ENCODE assay signal across 29 cellular contexts in the genomic region with DNA sequence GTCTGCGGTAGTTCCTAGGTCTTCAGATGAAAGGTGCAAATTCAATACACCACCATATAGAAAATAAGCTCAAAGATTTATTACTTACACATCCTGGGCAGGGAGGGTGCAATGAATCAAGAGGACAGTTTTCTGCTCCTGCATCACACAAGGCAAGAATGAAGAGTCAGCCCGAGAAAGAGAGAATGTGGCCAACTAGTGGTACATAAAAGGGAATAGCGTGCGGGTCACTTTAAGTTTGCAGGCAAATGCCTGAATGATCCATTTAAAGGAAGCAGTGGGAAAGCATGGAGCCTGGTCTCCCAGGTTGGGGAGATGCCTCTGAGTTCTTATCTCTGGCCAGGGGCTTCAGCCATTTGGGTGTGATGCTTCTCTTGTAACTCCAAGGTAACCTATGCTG.
"Had no signal": no experiment of that assay in that cellular context is flagged by ENCODE, and none has a peak within 500 bp of the region (broad histone marks: within the 10 kb centered on the region; RNA-seq: fewer than 3 reads in every experiment).

No MANE protein-coding gene starts in this region.

- H3K27me3 ChIP-seq: colonic mucosa, esophagus muscularis mucosa, foreskin keratinocyte, gastroesophageal sphincter, heart right ventricle, ovary, sigmoid colon, stomach, thyroid gland, vagina had no signal

- ATAC-seq: foreskin keratinocyte; gastroesophageal sphincter; left colon; mucosa of descending colon; natural killer cell treated with Interleukin-12 subunit alpha and Interleukin-12 subunit beta and Interleukin-15 and Interleukin-18, amount 100 ng/mL, for 72 hours; psoas muscle; right cardiac atrium; stimulated activated effector memory CD8-positive, alpha-beta T cell treated with anti-CD3 and anti-CD28 coated beads, Interleukin-12 subunit alpha, Interleukin-12 subunit beta, amount 100 ng/mL, for 72 hours had no signal

- H3K4me3 ChIP-seq: colonic mucosa, esophagus muscularis mucosa, gastroesophageal sphincter, heart right ventricle, lung, mucosa of descending colon, ovary, psoas muscle, sigmoid colon, stomach, thyroid gland, vagina had no signal

- H3K27me3 Mint-ChIP-seq: dendritic cell treated with granulocyte-macrophage colony-stimulating factor and Interleukin-4, amounts not matched to agents 40 ng/mL and 50 ng/mL, for 4 days; natural killer cell treated with Interleukin-12 subunit alpha and Interleukin-12 subunit beta and Interleukin-15 and Interleukin-18, amount 100 ng/mL, for 72 hours had no signal

- H3K9me3 Mint-ChIP-seq: dendritic cell treated with granulocyte-macrophage colony-stimulating factor and Interleukin-4, amounts not matched to agents 40 ng/mL and 50 ng/mL, for 4 days had no signal

- DNase-seq: colonic mucosa; effector CD8-positive, alpha-beta T cell; foreskin keratinocyte; heart right ventricle; hippocampal formation; left colon; mucosa of descending colon; naive B cell; occipital lobe; ovary; posterior cingulate gyrus; psoas muscle; right cardiac atrium; sigmoid colon; stimulated activated CD4-positive, alpha-beta T cell treated with anti-CD3 and anti-CD28 coated beads, Interleukin-2, amount 100 ng/mL, for 24 hours; stimulated activated CD4-positive, alpha-beta T cell treated with anti-CD3 and anti-CD28 coated beads, Interleukin-4, amount 100 ng/mL, for 24 hours; stimulated activated naive CD4-positive, alpha-beta T cell treated with Interleukin-2 at 50 U/mL for 16 hours; stomach; thyroid gland; trophoblast cell had no signal

- H3K9me3 ChIP-seq: colonic mucosa, esophagus muscularis mucosa, gastroesophageal sphincter, mucosa of descending colon, ovary, psoas muscle, sigmoid colon, stomach, thyroid gland, vagina had no signal

- H3K27ac Mint-ChIP-seq: dendritic cell treated with granulocyte-macrophage colony-stimulating factor and Interleukin-4, amounts not matched to agents 40 ng/mL and 50 ng/mL, for 4 days; memory B cell; mesothelial cell of epicardium; naive B cell; natural killer cell treated with Interleukin-12 subunit alpha and Interleukin-12 subunit beta and Interleukin-15 and Interleukin-18, amount 100 ng/mL, for 72 hours; stimulated activated effector memory CD8-positive, alpha-beta T cell treated with anti-CD3 and anti-CD28 coated beads, Interleukin-12 subunit alpha, Interleukin-12 subunit beta, amount 100 ng/mL, for 72 hours had no signal

- H3K4me1 Mint-ChIP-seq: memory B cell; naive B cell; stimulated activated effector memory CD8-positive, alpha-beta T cell treated with anti-CD3 and anti-CD28 coated beads, Interleukin-12 subunit alpha, Interleukin-12 subunit beta, amount 100 ng/mL, for 72 hours had no signal

- H3K4me3 Mint-ChIP-seq: dendritic cell treated with granulocyte-macrophage colony-stimulating factor and Interleukin-4, amounts not matched to agents 40 ng/mL and 50 ng/mL, for 4 days; memory B cell; mesothelial cell of epicardium; naive B cell; natural killer cell treated with Interleukin-12 subunit alpha and Interleukin-12 subunit beta and Interleukin-15 and Interleukin-18, amount 100 ng/mL, for 72 hours; stimulated activated effector memory CD8-positive, alpha-beta T cell treated with anti-CD3 and anti-CD28 coated beads, Interleukin-12 subunit alpha, Interleukin-12 subunit beta, amount 100 ng/mL, for 72 hours had no signal

- H3K27ac ChIP-seq: colonic mucosa, esophagus muscularis mucosa, foreskin keratinocyte, gastroesophageal sphincter, heart right ventricle, ovary, psoas muscle, sigmoid colon, stomach, thyroid gland, vagina had no signal

- H3K36me3 Mint-ChIP-seq: memory B cell; mesothelial cell of epicardium; naive B cell; natural killer cell treated with Interleukin-12 subunit alpha and Interleukin-12 subunit beta and Interleukin-15 and Interleukin-18, amount 100 ng/mL, for 72 hours; stimulated activated effector memory CD8-positive, alpha-beta T cell treated with anti-CD3 and anti-CD28 coated beads, Interleukin-12 subunit alpha, Interleukin-12 subunit beta, amount 100 ng/mL, for 72 hours had no signal

- H3K4me1 ChIP-seq: colonic mucosa, esophagus muscularis mucosa, foreskin keratinocyte, gastroesophageal sphincter, psoas muscle, sigmoid colon, stomach, thyroid gland, vagina had no signal

- H3K36me3 ChIP-seq: colonic mucosa, esophagus muscularis mucosa, gastroesophageal sphincter, heart right ventricle, ovary, sigmoid colon, stomach, thyroid gland, vagina had no signal
